In the genomic region with DNA sequence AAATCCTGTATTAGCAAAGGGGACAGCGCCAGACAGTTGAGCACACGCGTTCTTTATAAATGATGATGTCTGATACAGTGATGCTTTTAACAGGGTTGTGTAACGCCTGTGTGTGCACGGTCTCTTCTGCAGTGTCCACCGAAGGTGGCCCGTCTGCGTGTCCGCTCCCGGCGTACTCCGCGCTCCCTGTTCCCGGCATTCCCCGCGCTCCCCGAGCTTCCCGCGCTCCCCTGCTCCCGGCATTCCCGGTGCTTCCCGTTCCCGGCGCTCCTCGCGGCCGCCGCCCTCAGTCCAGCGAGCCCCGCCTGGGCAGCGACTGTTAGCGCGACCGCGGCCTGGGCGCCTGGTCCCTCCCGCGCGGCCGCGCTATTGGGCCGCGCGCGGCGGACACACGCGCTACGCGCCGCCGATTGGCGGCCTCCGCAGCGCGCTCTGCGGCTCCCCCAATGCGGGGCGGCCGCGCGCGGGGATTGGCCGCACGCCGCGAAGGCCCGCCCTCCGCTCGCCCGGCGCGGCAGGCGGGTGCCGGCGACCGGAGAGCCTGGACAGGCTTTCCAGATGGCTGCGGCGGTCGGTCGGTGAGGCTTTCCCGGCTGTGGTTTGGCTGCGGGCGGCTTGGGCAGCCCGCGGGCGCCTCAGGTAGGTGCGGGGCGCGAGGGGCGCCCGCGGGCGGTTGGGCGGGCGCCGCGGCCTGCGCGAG, we compare ENCODE assay signal across 1 cellular context.
TF ChIP-seq lines count a peak whose summit lies in the region.

A gene (plus strand): TSS at position 497 of the 700 bp plus-strand sequence. CDS start 5,723 bp downstream, outside the sequence.

TF ChIP-seq in HepG2, 621 proteins besides CTCF, POLR2A, EP300 and RAD21 (continued from another document and continues in another):
- TF ChIP-seq, protein P1, sequence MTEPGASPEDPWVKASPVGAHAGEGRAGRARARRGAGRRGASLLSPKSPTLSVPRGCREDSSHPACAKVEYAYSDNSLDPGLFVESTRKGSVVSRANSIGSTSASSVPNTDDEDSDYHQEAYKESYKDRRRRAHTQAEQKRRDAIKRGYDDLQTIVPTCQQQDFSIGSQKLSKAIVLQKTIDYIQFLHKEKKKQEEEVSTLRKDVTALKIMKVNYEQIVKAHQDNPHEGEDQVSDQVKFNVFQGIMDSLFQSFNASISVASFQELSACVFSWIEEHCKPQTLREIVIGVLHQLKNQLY (CRISPR knock-in tag; IDR thresholded peaks at IDR 0.05), result peak; percentile 63; the same call in 1 of the 2 replicates
- TF ChIP-seq ZC3H4 (CRISPR knock-in tag; IDR thresholded peaks at IDR 0.05; ENCODE audit: borderline replicate concordance) (peak; percentile 31; the same call in 1 of the 2 replicates), CEBPG (CRISPR knock-in tag; IDR thresholded peaks at IDR 0.05) (peak; percentile 46; the same call in 1 of the 2 replicates), NR2F6 (IDR thresholded peaks at IDR 0.05) (no peak), NR2F6 (CRISPR knock-in tag; IDR thresholded peaks at IDR 0.05) (peak; percentile 63), MYC (CRISPR knock-in tag; IDR thresholded peaks at IDR 0.05; ENCODE audit: borderline replicate concordance) (peak; percentile 86; the same call in 1 of the 2 replicates), ETV5 (CRISPR knock-in tag; IDR thresholded peaks at IDR 0.05; ENCODE audit: borderline replicate concordance) (peak; percentile 81), MIER2 (CRISPR knock-in tag; IDR thresholded peaks at IDR 0.05) (peak; percentile 63; the same call in 1 of the 2 replicates), SOX5 (CRISPR knock-in tag; IDR thresholded peaks at IDR 0.05; ENCODE audit: borderline replicate concordance) (no peak; the same call in 1 of the 2 replicates), ZNF33A (CRISPR knock-in tag; IDR thresholded peaks at IDR 0.05; ENCODE audit: borderline replicate concordance) (no peak), SRSF1 (optimal IDR thresholded peaks at IDR 0.05; ENCODE audit: low read depth, low read length) (no peak), MYNN (CRISPR knock-in tag; IDR thresholded peaks at IDR 0.05; ENCODE audit: low read depth) (no peak), SMAD9 (CRISPR knock-in tag; IDR thresholded peaks at IDR 0.05) (peak; percentile 30; the same call in 1 of the 2 replicates), ZKSCAN8 (CRISPR knock-in tag; IDR thresholded peaks at IDR 0.05; ENCODE audit: borderline replicate concordance) (peak; percentile 76; the same call in 1 of the 2 replicates), MXI1 (IDR thresholded peaks at IDR 0.05; ENCODE audit: borderline replicate concordance, low read depth, low read length) (peak; percentile 81; the same call in 1 of the 3 replicates), MAZ (IDR thresholded peaks at IDR 0.05; ENCODE audit: borderline replicate concordance, low read depth, low read length) (peak; percentile 34; the same call in 1 of the 2 replicates), MAZ (CRISPR knock-in tag; IDR thresholded peaks at IDR 0.05; ENCODE audit: low read depth) (peak; percentile 89), ZBTB7B (CRISPR knock-in tag; IDR thresholded peaks at IDR 0.05) (0 out of 2 replicates have a peak, but pooled peaks have one; percentile 52), ZNF446 (CRISPR knock-in tag; IDR thresholded peaks at IDR 0.05) (no peak), GFI1 (CRISPR knock-in tag; IDR thresholded peaks at IDR 0.05; ENCODE audit: borderline replicate concordance) (peak; percentile 28; the same call in 1 of the 2 replicates), MLLT10 (CRISPR knock-in tag; IDR thresholded peaks at IDR 0.05) (no peak), ZNF232 (CRISPR knock-in tag; IDR thresholded peaks at IDR 0.05; ENCODE audit: borderline replicate concordance) (peak; percentile 55; the same call in 1 of the 2 replicates), CHD4 (IDR thresholded peaks at IDR 0.05; ENCODE audit: borderline replicate concordance, low read length) (no peak), SOX6 (IDR thresholded peaks at IDR 0.05) (no peak), SOX6 (CRISPR knock-in tag; IDR thresholded peaks at IDR 0.05) (peak; percentile 56; the same call in 1 of the 2 replicates), ZNF24 (IDR thresholded peaks at IDR 0.05) (no peak), ZKSCAN5 (CRISPR knock-in tag; IDR thresholded peaks at IDR 0.05) (no peak), PAWR (CRISPR knock-in tag; IDR thresholded peaks at IDR 0.05; ENCODE audit: borderline replicate concordance) (no peak), MTF2 (CRISPR knock-in tag; IDR thresholded peaks at IDR 0.05; ENCODE audit: borderline replicate concordance) (no peak), ZNF10 (CRISPR knock-in tag; IDR thresholded peaks at IDR 0.05; ENCODE audit: borderline replicate concordance, low read depth) (no peak), SP5 (CRISPR knock-in tag; IDR thresholded peaks at IDR 0.05; ENCODE audit: borderline replicate concordance, low read depth) (peak; percentile 45; the same call in 1 of the 2 replicates)
- TF ChIP-seq, protein P2, sequence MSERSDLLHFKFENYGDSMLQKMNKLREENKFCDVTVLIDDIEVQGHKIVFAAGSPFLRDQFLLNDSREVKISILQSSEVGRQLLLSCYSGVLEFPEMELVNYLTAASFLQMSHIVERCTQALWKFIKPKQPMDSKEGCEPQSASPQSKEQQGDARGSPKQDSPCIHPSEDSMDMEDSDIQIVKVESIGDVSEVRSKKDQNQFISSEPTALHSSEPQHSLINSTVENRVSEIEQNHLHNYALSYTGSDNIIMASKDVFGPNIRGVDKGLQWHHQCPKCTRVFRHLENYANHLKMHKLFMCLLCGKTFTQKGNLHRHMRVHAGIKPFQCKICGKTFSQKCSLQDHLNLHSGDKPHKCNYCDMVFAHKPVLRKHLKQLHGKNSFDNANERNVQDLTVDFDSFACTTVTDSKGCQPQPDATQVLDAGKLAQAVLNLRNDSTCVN (CRISPR knock-in tag; IDR thresholded peaks at IDR 0.05; ENCODE audit: borderline replicate concordance), result 0 out of 2 replicates have a peak, but pooled peaks have one; percentile 48
- TF ChIP-seq, protein P3, sequence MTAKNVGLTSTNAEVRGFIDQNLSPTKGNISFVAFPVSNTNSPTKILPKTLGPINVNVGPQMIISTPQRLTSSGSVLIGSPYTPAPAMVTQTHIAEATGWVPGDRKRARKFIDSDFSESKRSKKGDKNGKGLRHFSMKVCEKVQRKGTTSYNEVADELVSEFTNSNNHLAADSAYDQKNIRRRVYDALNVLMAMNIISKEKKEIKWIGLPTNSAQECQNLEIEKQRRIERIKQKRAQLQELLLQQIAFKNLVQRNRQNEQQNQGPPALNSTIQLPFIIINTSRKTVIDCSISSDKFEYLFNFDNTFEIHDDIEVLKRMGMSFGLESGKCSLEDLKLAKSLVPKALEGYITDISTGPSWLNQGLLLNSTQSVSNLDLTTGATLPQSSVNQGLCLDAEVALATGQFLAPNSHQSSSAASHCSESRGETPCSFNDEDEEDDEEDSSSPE (CRISPR knock-in tag; IDR thresholded peaks at IDR 0.05), result peak; percentile 99
- TF ChIP-seq, protein P4, sequence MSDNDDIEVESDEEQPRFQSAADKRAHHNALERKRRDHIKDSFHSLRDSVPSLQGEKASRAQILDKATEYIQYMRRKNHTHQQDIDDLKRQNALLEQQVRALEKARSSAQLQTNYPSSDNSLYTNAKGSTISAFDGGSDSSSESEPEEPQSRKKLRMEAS (IDR thresholded peaks at IDR 0.05), result peak; percentile 97
- TF ChIP-seq, protein P5, sequence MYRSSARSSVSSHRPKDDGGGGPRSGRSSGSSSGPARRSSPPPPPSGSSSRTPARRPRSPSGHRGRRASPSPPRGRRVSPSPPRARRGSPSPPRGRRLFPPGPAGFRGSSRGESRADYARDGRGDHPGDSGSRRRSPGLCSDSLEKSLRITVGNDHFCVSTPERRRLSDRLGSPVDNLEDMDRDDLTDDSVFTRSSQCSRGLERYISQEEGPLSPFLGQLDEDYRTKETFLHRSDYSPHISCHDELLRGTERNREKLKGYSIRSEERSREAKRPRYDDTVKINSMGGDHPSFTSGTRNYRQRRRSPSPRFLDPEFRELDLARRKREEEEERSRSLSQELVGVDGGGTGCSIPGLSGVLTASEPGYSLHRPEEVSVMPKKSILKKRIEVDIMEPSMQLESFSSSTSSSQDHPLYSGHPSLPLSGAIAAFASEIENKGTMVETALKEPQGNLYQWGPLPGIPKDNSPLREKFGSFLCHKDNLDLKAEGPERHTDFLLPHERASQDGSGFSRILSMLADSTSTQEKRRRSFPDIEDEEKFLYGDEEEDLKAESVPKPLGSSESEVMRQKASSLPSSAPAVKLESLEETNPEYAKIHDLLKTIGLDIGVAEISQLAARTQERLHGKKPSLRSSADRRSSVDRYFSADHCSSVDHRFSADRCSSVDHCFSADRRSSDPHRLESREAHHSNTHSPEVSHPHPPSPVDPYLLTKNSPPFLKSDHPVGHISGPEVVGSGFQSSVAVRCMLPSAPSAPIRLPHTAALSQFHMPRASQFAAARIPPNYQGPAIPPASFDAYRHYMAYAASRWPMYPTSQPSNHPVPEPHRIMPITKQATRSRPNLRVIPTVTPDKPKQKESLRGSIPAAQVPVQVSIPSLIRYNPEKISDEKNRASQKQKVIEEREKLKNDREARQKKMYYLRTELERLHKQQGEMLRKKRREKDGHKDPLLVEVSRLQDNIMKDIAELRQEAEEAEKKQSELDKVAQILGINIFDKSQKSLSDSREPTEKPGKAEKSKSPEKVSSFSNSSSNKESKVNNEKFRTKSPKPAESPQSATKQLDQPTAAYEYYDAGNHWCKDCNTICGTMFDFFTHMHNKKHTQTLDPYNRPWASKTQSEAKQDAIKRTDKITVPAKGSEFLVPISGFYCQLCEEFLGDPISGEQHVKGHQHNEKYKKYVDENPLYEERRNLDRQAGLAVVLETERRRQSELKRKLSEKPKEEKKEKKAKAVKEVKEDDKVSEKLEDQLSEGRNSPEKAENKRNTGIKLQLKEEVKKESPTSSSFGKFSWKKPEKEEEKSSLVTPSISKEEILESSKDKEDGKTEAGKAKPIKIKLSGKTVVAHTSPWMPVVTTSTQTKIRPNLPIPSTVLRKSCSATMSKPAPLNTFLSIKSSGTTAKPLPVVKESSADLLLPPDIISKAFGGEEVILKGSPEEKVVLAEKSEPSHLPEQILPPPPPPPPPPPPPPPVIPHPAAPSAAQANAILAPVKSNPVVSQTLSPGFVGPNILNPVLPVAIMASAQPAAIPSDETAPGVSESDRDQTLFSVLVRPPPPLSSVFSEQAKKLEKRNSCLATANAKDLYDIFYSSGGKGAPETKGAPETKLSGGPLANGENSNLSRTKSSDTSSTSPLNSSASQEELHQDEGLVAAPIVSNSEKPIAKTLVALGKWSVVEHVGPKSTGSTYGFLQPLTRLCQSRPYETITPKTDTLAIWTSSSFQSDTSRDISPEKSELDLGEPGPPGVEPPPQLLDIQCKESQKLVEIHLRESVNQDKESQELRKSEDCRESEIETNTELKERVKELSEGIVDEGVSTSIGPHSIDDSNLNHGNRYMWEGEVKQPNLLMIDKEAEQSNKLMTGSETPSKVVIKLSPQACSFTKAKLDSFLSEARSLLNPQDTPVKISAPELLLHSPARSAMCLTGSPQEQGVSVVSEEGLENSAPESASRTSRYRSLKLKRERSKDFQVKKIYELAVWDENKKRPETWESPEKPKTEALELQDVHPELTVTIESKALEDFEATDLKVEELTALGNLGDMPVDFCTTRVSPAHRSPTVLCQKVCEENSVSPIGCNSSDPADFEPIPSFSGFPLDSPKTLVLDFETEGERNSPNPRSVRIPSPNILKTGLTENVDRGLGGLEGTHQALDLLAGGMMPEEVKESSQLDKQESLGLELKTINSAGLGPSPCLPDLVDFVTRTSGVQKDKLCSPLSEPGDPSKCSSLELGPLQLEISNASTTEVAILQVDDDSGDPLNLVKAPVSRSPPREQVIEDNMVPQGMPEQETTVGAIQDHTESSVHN (CRISPR knock-in tag; IDR thresholded peaks at IDR 0.05), result no peak
- TF ChIP-seq, protein P6, sequence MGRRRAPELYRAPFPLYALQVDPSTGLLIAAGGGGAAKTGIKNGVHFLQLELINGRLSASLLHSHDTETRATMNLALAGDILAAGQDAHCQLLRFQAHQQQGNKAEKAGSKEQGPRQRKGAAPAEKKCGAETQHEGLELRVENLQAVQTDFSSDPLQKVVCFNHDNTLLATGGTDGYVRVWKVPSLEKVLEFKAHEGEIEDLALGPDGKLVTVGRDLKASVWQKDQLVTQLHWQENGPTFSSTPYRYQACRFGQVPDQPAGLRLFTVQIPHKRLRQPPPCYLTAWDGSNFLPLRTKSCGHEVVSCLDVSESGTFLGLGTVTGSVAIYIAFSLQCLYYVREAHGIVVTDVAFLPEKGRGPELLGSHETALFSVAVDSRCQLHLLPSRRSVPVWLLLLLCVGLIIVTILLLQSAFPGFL (CRISPR knock-in tag; IDR thresholded peaks at IDR 0.05), result no peak
- TF ChIP-seq, protein P7, sequence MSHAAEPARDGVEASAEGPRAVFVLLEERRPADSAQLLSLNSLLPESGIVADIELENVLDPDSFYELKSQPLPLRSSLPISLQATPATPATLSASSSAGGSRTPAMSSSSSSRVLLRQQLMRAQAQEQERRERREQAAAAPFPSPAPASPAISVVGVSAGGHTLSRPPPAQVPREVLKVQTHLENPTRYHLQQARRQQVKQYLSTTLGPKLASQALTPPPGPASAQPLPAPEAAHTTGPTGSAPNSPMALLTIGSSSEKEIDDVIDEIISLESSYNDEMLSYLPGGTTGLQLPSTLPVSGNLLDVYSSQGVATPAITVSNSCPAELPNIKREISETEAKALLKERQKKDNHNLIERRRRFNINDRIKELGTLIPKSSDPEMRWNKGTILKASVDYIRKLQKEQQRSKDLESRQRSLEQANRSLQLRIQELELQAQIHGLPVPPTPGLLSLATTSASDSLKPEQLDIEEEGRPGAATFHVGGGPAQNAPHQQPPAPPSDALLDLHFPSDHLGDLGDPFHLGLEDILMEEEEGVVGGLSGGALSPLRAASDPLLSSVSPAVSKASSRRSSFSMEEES (CRISPR knock-in tag; IDR thresholded peaks at IDR 0.05), result peak; percentile 73; the same call in 1 of the 2 replicates
- TF ChIP-seq, protein P8, sequence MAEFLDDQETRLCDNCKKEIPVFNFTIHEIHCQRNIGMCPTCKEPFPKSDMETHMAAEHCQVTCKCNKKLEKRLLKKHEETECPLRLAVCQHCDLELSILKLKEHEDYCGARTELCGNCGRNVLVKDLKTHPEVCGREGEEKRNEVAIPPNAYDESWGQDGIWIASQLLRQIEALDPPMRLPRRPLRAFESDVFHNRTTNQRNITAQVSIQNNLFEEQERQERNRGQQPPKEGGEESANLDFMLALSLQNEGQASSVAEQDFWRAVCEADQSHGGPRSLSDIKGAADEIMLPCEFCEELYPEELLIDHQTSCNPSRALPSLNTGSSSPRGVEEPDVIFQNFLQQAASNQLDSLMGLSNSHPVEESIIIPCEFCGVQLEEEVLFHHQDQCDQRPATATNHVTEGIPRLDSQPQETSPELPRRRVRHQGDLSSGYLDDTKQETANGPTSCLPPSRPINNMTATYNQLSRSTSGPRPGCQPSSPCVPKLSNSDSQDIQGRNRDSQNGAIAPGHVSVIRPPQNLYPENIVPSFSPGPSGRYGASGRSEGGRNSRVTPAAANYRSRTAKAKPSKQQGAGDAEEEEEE (CRISPR knock-in tag; IDR thresholded peaks at IDR 0.05; ENCODE audit: borderline replicate concordance), result no peak
- TF ChIP-seq, protein P9, sequence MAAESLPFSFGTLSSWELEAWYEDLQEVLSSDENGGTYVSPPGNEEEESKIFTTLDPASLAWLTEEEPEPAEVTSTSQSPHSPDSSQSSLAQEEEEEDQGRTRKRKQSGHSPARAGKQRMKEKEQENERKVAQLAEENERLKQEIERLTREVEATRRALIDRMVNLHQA (CRISPR knock-in tag; IDR thresholded peaks at IDR 0.05), result no peak
- TF ChIP-seq, protein P10, sequence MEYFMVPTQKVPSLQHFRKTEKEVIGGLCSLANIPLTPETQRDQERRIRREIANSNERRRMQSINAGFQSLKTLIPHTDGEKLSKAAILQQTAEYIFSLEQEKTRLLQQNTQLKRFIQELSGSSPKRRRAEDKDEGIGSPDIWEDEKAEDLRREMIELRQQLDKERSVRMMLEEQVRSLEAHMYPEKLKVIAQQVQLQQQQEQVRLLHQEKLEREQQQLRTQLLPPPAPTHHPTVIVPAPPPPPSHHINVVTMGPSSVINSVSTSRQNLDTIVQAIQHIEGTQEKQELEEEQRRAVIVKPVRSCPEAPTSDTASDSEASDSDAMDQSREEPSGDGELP (IDR thresholded peaks at IDR 0.05; ENCODE audit: borderline replicate concordance, low read depth), result no peak
